8 cellular contexts compared by ENCODE assay signal in genomic region chr12:19439059-19440018, GRCh38. TPM values are rescaled to one million over a fixed set of nuclear protein-coding genes. Genes with fewer than 3 reads are reported as not detected.
DNase-seq lines count a peak whose midpoint lies in the region; ATAC-seq, FAIRE-seq and TF ChIP-seq lines count a peak whose summit lies in the region.

Gene AEBP2, plus strand, starts transcription at chr12:19439492. Its CDS starts 208 bp downstream, at chr12:19439700.

- H3K4me3 ChIP-seq in OCI-LY3 (ENCODE audit: low read length) (peak within 1 kb of the TSS; percentile 83), mononuclear cell (ENCODE audit: low read length) (peak within 1 kb of the TSS; percentile 71)

- H4K20me1 ChIP-seq in OCI-LY3 (ENCODE audit: insufficient read depth, low read length): peaks cover 31% of the 10 kb centered on the region

- peak; percentile 91 for DNase-seq in Caki2 (ENCODE audit: low read depth)
- peak; percentile 86 for DNase-seq in HTR-8/SVneo (ENCODE audit: insufficient read length, low spot score)
- peak; percentile 90 for DNase-seq in activated T-cell treated with anti-CD3 and anti-CD28 coated beads for 1 hour (ENCODE audit: low read depth)
- DNase-seq in epidermal melanocyte (ENCODE audit: insufficient read length, low spot score): peak; percentile 91
- DNase-seq in stimulated activated CD8-positive, alpha-beta memory T cell treated with anti-CD3 and anti-CD28 coated beads, Interleukin-2, amount 100 ng/mL, for 48 hours (ENCODE audit: low read depth in 2 of 2): peak; percentile 71 to 77

- peaks cover 15% of the 10 kb centered on the region for H3K36me3 ChIP-seq in OCI-LY3 (replicated peaks; ENCODE audit: low read depth, low read length)

- peaks cover 47% of the 10 kb centered on the region for H3K79me2 ChIP-seq in OCI-LY3 (ENCODE audit: low read length)

- peaks cover 19% of the 10 kb centered on the region for H3K4me1 ChIP-seq in OCI-LY3 (ENCODE audit: low read length)
- peaks cover 19% of the 10 kb centered on the region for H3K4me1 ChIP-seq in mononuclear cell (ENCODE audit: insufficient read depth, low read length)

- TF ChIP-seq CTCF in OCI-LY3 (IDR thresholded peaks at IDR 0.05; ENCODE audit: low read depth, low read length): no peak

- peak within 1 kb of the TSS; percentile 76 for H3K27ac ChIP-seq in OCI-LY3 (ENCODE audit: low read length)

- H3K27me3 ChIP-seq in OCI-LY3 (ENCODE audit: low read depth, low read length) (no peaks in the 10 kb centered on the region), mononuclear cell (ENCODE audit: insufficient read depth, low read length) (no peaks in the 10 kb centered on the region)

- H3K9me3 ChIP-seq in OCI-LY3 (ENCODE audit: insufficient read depth, low read length): no peaks in the 10 kb centered on the region
- H3K9me3 ChIP-seq in mononuclear cell (ENCODE audit: low read depth, low read length): no peaks in the 10 kb centered on the region

- ATAC-seq in GM21381 (IDR thresholded peaks at IDR 0.05; ENCODE audit: unreplicated experiment): peak; percentile 84

- in situ Hi-C loops in Caki2 (cut with HindIII; ENCODE audit: low pct_unique_long_range_greater_than_20kb, low sequenced_read_pairs): no loop called here

- H3K4me2 ChIP-seq in OCI-LY3 (ENCODE audit: low read length): peak within 1 kb of the TSS; percentile 68

- H2AFZ ChIP-seq in OCI-LY3 (ENCODE audit: low read depth, low read length): peak within 1 kb of the TSS; percentile 80

- peak within 1 kb of the TSS; percentile 99 for H3K9ac ChIP-seq in OCI-LY3 (ENCODE audit: low read length)

- peak; percentile 94 for FAIRE-seq in HTR-8/SVneo (lab: Jason Lieb, UNC)

RNA-seq across cellular contexts. Expression of gene AEBP2, which starts in this region (rescaled TPM):
- 10.0 and 22.8 TPM in 2 replicates for total RNA-seq in Caki2 (2014; rRNA removed; shearing (Covaris generic); ENCODE audit: low replicate concordance)
- 29.9 TPM for total RNA-seq in mononuclear cell

Comparison
In these comparisons a context has a peak if more than half of its experiments do, and no peak if none do; other contexts are left out.
1. Peak in every context shown above with its lines: DNase-seq, ATAC-seq, H3K4me3 ChIP-seq and H3K27ac ChIP-seq.